ENCODE assay signal across 34 cellular contexts in the genomic region with DNA sequence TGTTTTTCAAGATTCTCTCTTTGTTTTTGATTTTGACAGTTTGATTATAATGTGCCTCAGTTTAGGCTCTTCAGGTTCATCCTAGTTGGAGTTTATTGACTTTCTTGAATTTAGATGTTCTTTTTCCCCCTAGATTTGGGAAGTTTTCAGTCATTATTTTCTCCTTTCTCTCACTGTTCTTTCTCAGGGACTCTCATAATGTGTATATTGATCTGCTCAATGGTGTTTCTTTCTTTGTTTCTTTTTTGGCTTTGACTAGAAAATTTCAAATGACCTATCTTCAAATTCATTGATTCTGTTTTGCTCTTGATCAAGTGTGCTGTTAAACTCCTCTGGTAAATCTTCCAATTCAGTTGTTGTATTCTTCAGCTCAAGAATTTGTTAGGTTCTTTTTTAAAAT.
"Had no signal": no experiment of that assay in that cellular context is flagged by ENCODE, and none has a peak within 500 bp of the region (broad histone marks: within the 10 kb centered on the region; RNA-seq: fewer than 3 reads in every experiment).

No MANE protein-coding gene starts in this region.

- H3K27me3 ChIP-seq: MG63 had no signal

- H3K36me3 ChIP-seq: MG63 had no signal

- H3K4me3 ChIP-seq: MG63 had no signal

- H3K9me3 ChIP-seq: MG63 had no signal

- DNase-seq: Karpas-422, Kasumi-1, MG63, MM.1S, MV-4-11, NCI-H1048, NCI-H1092, NCI-H1092 treated with DMSO at 0.1 percent for 48 hours, NCI-H1105, NCI-H1105 treated with DMSO at 0.1 percent for 48 hours, NCI-H1417, NCI-H1417 treated with DMSO at 0.1 percent for 48 hours, NCI-H1436, NCI-H1436 treated with DMSO at 0.1 percent for 48 hours, NCI-H146, NCI-H1694, NCI-H1694 treated with DMSO at 0.1 percent for 48 hours, NCI-H187, NCI-H187 treated with DMSO at 0.1 percent for 48 hours, NCI-H1930, NCI-H2029, NCI-H2029 treated with DMSO at 0.1 percent for 48 hours, NCI-H2081, NCI-H2081 treated with DMSO at 0.1 percent for 48 hours, NCI-H2107, NCI-H2171, NCI-H2171 treated with DMSO at 0.1 percent for 48 hours, NCI-H2227 treated with DMSO at 0.1 percent for 48 hours, NCI-H226, NCI-H345, NCI-H446, NCI-H446 treated with DMSO at 0.1 percent for 48 hours, NCI-H510A, NCI-H510A treated with DMSO at 0.1 percent for 48 hours had no signal
